ENCODE assay signal across 10 cellular contexts in the genomic region with DNA sequence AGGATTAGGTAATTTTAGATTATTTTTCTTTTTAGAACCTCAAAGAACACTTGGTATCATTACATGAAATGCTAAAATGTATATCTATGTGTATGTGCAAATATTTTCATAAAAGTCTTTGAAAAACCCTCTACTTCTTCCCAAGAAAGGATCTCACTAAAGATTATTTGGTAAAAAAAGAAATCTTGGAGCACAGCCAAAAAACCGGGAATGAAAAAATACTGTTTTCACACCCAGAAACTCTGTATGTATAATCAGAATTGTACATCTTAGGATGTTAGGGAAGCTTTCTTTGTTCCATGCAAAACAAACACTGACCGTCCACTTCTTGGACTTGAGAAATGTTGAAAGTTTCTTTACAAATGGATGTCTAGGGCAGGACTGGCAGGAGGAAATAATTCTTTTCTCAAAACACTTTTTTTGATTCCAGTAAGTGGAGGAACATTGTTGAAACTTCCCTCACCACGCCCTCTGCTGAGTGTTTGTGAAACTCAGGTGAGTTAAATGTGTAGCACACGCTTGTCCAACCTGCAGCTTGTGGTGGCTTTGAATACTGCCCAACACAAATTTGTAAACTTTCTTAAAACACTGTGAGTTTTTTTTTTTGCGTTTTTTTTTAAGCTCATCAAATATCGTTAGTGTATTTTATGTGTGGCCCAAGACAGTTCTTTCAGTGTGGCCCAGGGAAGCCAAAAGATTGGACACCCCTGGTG. TPM values are rescaled to one million over a fixed set of nuclear protein-coding genes. Genes with fewer than 3 reads are reported as not detected.
DNase-seq lines count a peak whose midpoint lies in the region; ATAC-seq and TF ChIP-seq lines count a peak whose summit lies in the region.
"Had no signal": no experiment of that assay in that cellular context is flagged by ENCODE, and none has a peak within 500 bp of the region (broad histone marks: within the 10 kb centered on the region; RNA-seq: fewer than 3 reads in every experiment).

No MANE protein-coding gene starts in this region.

- no peak for TF ChIP-seq POLR2A in sigmoid colon (IDR thresholded peaks at IDR 0.05)

- peaks cover 20 to 27% of the 10 kb centered on the region in 2 experiments for H3K4me1 ChIP-seq in neutrophil (ENCODE audit: control insufficient read depth in 1 of 2, insufficient read depth in 1 of 2, low read depth in 1 of 2, low read length in 1 of 2)
- H3K4me1 ChIP-seq in sigmoid colon = peaks cover 0 to 20% (median 17%) of the 10 kb centered on the region in 4 donors

- H3K27me3 ChIP-seq in neutrophil = no peaks in the 10 kb centered on the region
- H3K27me3 ChIP-seq in sigmoid colon = no peaks in the 10 kb centered on the region
- no peaks in the 10 kb centered on the region for H3K27me3 ChIP-seq in WERI-Rb-1 (ENCODE audit: insufficient read depth, low read depth, severe bottlenecking)

- no peaks in the 10 kb centered on the region for H3K9me3 ChIP-seq in neutrophil
- H3K9me3 ChIP-seq in sigmoid colon = no peaks in the 10 kb centered on the region
- no peaks in the 10 kb centered on the region for H3K9me3 ChIP-seq in WERI-Rb-1 (ENCODE audit: severe bottlenecking)

- in situ Hi-C loops in GM13977 (cut with MboI; ENCODE audit: low pct_unique_long_range_greater_than_20kb, low sequenced_read_pairs, unreplicated experiment) = no loop called here

- intact Hi-C loops in sigmoid colon (cut with DNase I) = no loop called here

- 12 to 43% methylated on average over 6 of the region's 6 CpGs for WGBS in sigmoid colon, 2 donors

- H3K4me3 ChIP-seq in neutrophil (ENCODE audit: low read depth in 1 of 2, low read length in 1 of 2) (peak overlapping the region in 1 of 2 experiments; percentile 25), sigmoid colon (no peak overlapping the region), WERI-Rb-1 (ENCODE audit: low read depth, low read length) (no peak overlapping the region)

- TF ChIP-seq CTCF in GM13977 (IDR thresholded peaks at IDR 0.05; ENCODE audit: extremely low read depth, insufficient read depth, missing control alignments) = peak; percentile 26
- no peak for TF ChIP-seq CTCF in neutrophil (IDR thresholded peaks at IDR 0.05)
- TF ChIP-seq CTCF in sigmoid colon (IDR thresholded peaks at IDR 0.05) = peak in 1 of 4 experiments; percentile 26
- no peak for TF ChIP-seq CTCF in WERI-Rb-1 (IDR thresholded peaks at IDR 0.05; ENCODE audit: low read depth, low read length)

- peak; percentile 49 for DNase-seq in GM13977 (ENCODE audit: low spot score)
- DNase-seq in astrocyte of the hippocampus (ENCODE audit: low read depth, low spot score) = peak; percentile 12
- DNase-seq in sigmoid colon = no peak
- no peak for DNase-seq in D341Med (ENCODE audit: low spot score)
- DNase-seq in WERI-Rb-1 = no peak
- DNase-seq in DMS79 (lab: John Stamatoyannopoulos, UW) = no peak
- DNase-seq: aorta, SHP77 treated with DMSO at 0.1 percent for 48 hours had no signal

- peak; percentile 48 for ATAC-seq in HG03442 (IDR thresholded peaks at IDR 0.05; ENCODE audit: unreplicated experiment)

- H3K36me3 ChIP-seq in neutrophil (no peaks in the 10 kb centered on the region), sigmoid colon (no peaks in the 10 kb centered on the region), WERI-Rb-1 (peaks cover 5% of the 10 kb centered on the region)

- TF ChIP-seq EP300 in sigmoid colon (IDR thresholded peaks at IDR 0.05) = no peak

- H3K27ac ChIP-seq in neutrophil (peak overlapping the region; percentile 58), sigmoid colon (no peak overlapping the region), WERI-Rb-1 (no peak overlapping the region)

RNA-seq across cellular contexts. Expression of gene FBXO34, which starts 26.5 kb away (rescaled TPM):
- total RNA-seq in sigmoid colon = 10 to 100 TPM; 15.3 to 18.6 (median 17.5) TPM
- polyA plus RNA-seq in sigmoid colon = 10 to 100 TPM; 21.9 to 36.0 (median 35.1) TPM

Comparison
In these comparisons a context has a peak if more than half of its experiments do, and no peak if none do; other contexts are left out.
1. DNase-seq: peak in GM13977 (single experiment) and astrocyte of the hippocampus (single experiment); none in sigmoid colon (single experiment), D341Med (single experiment), WERI-Rb-1 (single experiment) and DMS79 (single experiment).